Comparison of ENCODE assay signal across 24 cellular contexts in the genomic region with DNA sequence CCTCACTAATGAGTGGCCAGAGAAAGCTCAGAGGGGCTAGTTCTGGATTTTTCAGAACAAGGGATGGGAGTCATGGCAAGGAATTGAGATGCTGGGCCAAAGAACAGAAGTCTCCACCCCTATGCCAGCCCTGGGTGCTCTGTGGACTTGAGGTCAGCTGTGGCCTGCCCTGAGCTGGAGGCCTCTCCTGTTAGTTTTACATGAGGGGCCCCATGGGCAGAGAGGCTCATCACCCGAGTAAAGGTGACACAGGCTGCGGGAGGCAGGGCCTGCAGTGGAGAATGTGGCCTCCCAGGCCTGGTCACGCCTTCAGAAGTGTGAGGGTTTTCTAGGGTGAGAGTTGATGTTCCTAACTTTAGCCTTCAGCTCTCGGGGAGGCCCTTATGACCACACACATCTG. TPM values are rescaled to one million over a fixed set of nuclear protein-coding genes. Genes with fewer than 3 reads are reported as not detected.
A peak's percentile ranks its signal among the peaks of the same experiment; 100 is the strongest.
DNase-seq lines count a peak whose midpoint lies in the region; ATAC-seq, FAIRE-seq and TF ChIP-seq lines count a peak whose summit lies in the region.
"Had no signal": no experiment of that assay in that cellular context is flagged by ENCODE, and none has a peak within 500 bp of the region (broad histone marks: within the 10 kb centered on the region; RNA-seq: fewer than 3 reads in every experiment).

No MANE protein-coding gene starts in this region.

- H3K4me1 ChIP-seq in hepatocyte (ENCODE audit: insufficient read depth) (peaks cover 5% of the 10 kb centered on the region), transverse colon (peaks cover 0 to 26% (median 8%) of the 10 kb centered on the region in 4 donors), esophagus squamous epithelium (peaks cover 0 to 22% (median 0%) of the 10 kb centered on the region in 3 donors)

- TF ChIP-seq CTCF in hepatocyte (IDR thresholded peaks at IDR 0.05; ENCODE audit: poor library complexity) (no peak), nephron progenitor cell (IDR thresholded peaks at IDR 0.05) (no peak), transverse colon (IDR thresholded peaks at IDR 0.05) (no peak), esophagus squamous epithelium (IDR thresholded peaks at IDR 0.05) (no peak), D721Med (IDR thresholded peaks at IDR 0.05; ENCODE audit: insufficient read depth, missing control alignments) (no peak)

- H3K27ac Mint-ChIP-seq in T-helper 17 cell (peak overlapping the region; percentile 71), nephron progenitor cell (peak overlapping the region; percentile 57)
- H3K27ac Mint-ChIP-seq: CD4-positive, alpha-beta memory T cell; IgD-negative memory B cell had no signal

- no peak overlapping the region for H3K4me2 ChIP-seq in hepatocyte
- H3K4me2 ChIP-seq: A549, SK-N-SH had no signal

- no peaks in the 10 kb centered on the region for H4K20me1 ChIP-seq in hepatocyte (ENCODE audit: insufficient read depth, poor library complexity, severe bottlenecking)

- H3K9me3 ChIP-seq in T-helper 17 cell (ENCODE audit: control insufficient read depth, low read length, poor library complexity, severe bottlenecking) (no peaks in the 10 kb centered on the region), hepatocyte (ENCODE audit: low read depth) (no peaks in the 10 kb centered on the region), transverse colon (no peaks in the 10 kb centered on the region), esophagus squamous epithelium (no peaks in the 10 kb centered on the region)
- H3K9me3 ChIP-seq: A549, SK-N-SH had no signal

- H3K9me2 ChIP-seq in hepatocyte (replicated peaks; ENCODE audit: insufficient read depth), result no peaks in the 10 kb centered on the region
- H3K9me2 ChIP-seq: SK-N-SH had no signal

- H3K27ac ChIP-seq in hepatocyte, result peak overlapping the region; percentile 87
- peak overlapping the region in 2 of 4 donors; percentile 33 to 62 for H3K27ac ChIP-seq in transverse colon
- H3K27ac ChIP-seq in esophagus squamous epithelium, result no peak overlapping the region
- H3K27ac ChIP-seq: A549 had no signal

- H3K9me3 Mint-ChIP-seq in nephron progenitor cell, result no peaks in the 10 kb centered on the region
- H3K9me3 Mint-ChIP-seq: CD4-positive, alpha-beta memory T cell; IgD-negative memory B cell had no signal

- H3K79me2 ChIP-seq in hepatocyte, result no peaks in the 10 kb centered on the region

- DNase-seq in T-helper 17 cell (no peak), hepatocyte (ENCODE audit: low spot score) (peak; percentile 17), nephron progenitor cell (no peak), transverse colon (peak; percentile 26), esophagus squamous epithelium (lab: John Stamatoyannopoulos, UW) (no peak), hippocampal formation (lab: John Stamatoyannopoulos, UW) (no peak), D721Med (ENCODE audit: insufficient read length, low spot score) (no peak)
- DNase-seq: C1 segment of cervical spinal cord; CD4-positive, alpha-beta memory T cell; COR-L47; DMS 273 treated with DMSO at 0.1 percent for 48 hours; DMS79; EL; GDM1; NCI-H1048; NCI-H1417; NCI-H1694; NCI-H2029 treated with DMSO at 0.1 percent for 48 hours; PC-3; SK-N-SH had no signal

- no peak overlapping the region for H3K4me3 ChIP-seq in hepatocyte
- H3K4me3 ChIP-seq in transverse colon, result no peak overlapping the region
- H3K4me3 ChIP-seq in esophagus squamous epithelium, result no peak overlapping the region
- H3K4me3 ChIP-seq: A549, GM12878 had no signal

- 87% methylated on average over 4 of the region's 4 CpGs for WGBS in hepatocyte (ENCODE audit: low lambda C conversion rate, missing lambda C conversion rate)
- WGBS in transverse colon (ENCODE audit: low coverage in 1 of 2), 2 donors, result 92% methylated on average over 4 of the region's 4 CpGs; no CpG with 5 or more reads in 1 of the 2 donors
- WGBS in esophagus squamous epithelium, 2 donors, result 100% methylated on average over 1 of the region's 4 CpGs; no CpG with 5 or more reads in 1 of the 2 donors

- H3K36me3 ChIP-seq in hepatocyte (replicated peaks; ENCODE audit: insufficient read depth, low read depth), result no peaks in the 10 kb centered on the region
- H3K36me3 ChIP-seq in transverse colon, result no peaks in the 10 kb centered on the region
- H3K36me3 ChIP-seq in esophagus squamous epithelium, result no peaks in the 10 kb centered on the region

- no peak for TF ChIP-seq EP300 in transverse colon (IDR thresholded peaks at IDR 0.05; ENCODE audit: low read depth)

- H3K36me3 Mint-ChIP-seq in T-helper 17 cell (ENCODE audit: low read depth) (peaks cover 4% of the 10 kb centered on the region), nephron progenitor cell (ENCODE audit: low read depth) (no peaks in the 10 kb centered on the region)

- H2AFZ ChIP-seq in hepatocyte, result no peak overlapping the region

- in situ Hi-C loops in transverse colon (cut with MboI; ENCODE audit: low pct_ligation_motif_present in 1 of 4, low pct_unique_long_range_greater_than_20kb in 1 of 4, low sequenced_read_pairs in 3 of 4), result no loop called here

- TF ChIP-seq POLR2A in transverse colon (IDR thresholded peaks at IDR 0.05), result no peak
- TF ChIP-seq POLR2A in esophagus squamous epithelium (IDR thresholded peaks at IDR 0.05), result no peak

- FAIRE-seq in D721Med (lab: Jason Lieb, UNC), result no peak
- FAIRE-seq: A549, GM12878 had no signal

- intact Hi-C loops in transverse colon (cut with DNase I; ENCODE audit: low total_unique reads), result no loop called here
- intact Hi-C loops in esophagus squamous epithelium (cut with DNase I), result no loop called here

- H3K4me3 Mint-ChIP-seq in T-helper 17 cell, result no peak overlapping the region
- H3K4me3 Mint-ChIP-seq in nephron progenitor cell, result no peak overlapping the region
- H3K4me3 Mint-ChIP-seq: CD4-positive, alpha-beta memory T cell; IgD-negative memory B cell had no signal

- H3K4me1 Mint-ChIP-seq in T-helper 17 cell (no peaks in the 10 kb centered on the region), nephron progenitor cell (peaks cover 13% of the 10 kb centered on the region)
- H3K4me1 Mint-ChIP-seq: CD4-positive, alpha-beta memory T cell; IgD-negative memory B cell had no signal

- H3K27me3 ChIP-seq in hepatocyte, result no peaks in the 10 kb centered on the region
- H3K27me3 ChIP-seq in transverse colon, result no peaks in the 10 kb centered on the region
- H3K27me3 ChIP-seq in esophagus squamous epithelium, result no peaks in the 10 kb centered on the region

- H3K27me3 Mint-ChIP-seq in T-helper 17 cell (no peaks in the 10 kb centered on the region), nephron progenitor cell (ENCODE audit: low read depth, poor library complexity) (peaks cover 2% of the 10 kb centered on the region)
- H3K27me3 Mint-ChIP-seq: CD4-positive, alpha-beta memory T cell; IgD-negative memory B cell had no signal

- no peak for ATAC-seq in T-helper 17 cell
- ATAC-seq: A549, GM12878, HCT116 had no signal

RNA-seq across cellular contexts. Expression of a gene that starts 44.9 kb away (rescaled TPM):
- total RNA-seq in T-helper 17 cell (10 to 100 TPM; 11.3 to 16.5 TPM), hepatocyte (26.6 and 29.9 TPM in 2 replicates), transverse colon (100 to 1,000 TPM in 1 of 4 donors, 10 to 100 TPM in 3; 36.2 to 304 (median 48.0) TPM), esophagus squamous epithelium (10 to 100 TPM; 28.3 to 38.1 (median 36.0) TPM)
- 14.3 and 25.1 TPM in 2 replicates for polyA plus RNA-seq in hepatocyte

Comparison
In these comparisons a context has a peak if more than half of its experiments do, and no peak if none do; other contexts are left out.
1. DNase-seq: peak in hepatocyte (single experiment) and transverse colon (single experiment); none in T-helper 17 cell (0 of 3), nephron progenitor cell (single experiment), esophagus squamous epithelium (single experiment), hippocampal formation (0 of 2) and D721Med (single experiment).